Comparison of ENCODE assay signal across 14 cellular contexts in genomic region chr3:146277953-146278631, GRCh38. TPM values are rescaled to one million over a fixed set of nuclear protein-coding genes. Genes with fewer than 3 reads are reported as not detected.
DNase-seq lines count a peak whose midpoint lies in the region; ATAC-seq and TF ChIP-seq lines count a peak whose summit lies in the region.
"Had no signal": no experiment of that assay in that cellular context is flagged by ENCODE, and none has a peak within 500 bp of the region (broad histone marks: within the 10 kb centered on the region; RNA-seq: fewer than 3 reads in every experiment).

No MANE protein-coding gene starts in this region.

- no peaks in the 10 kb centered on the region for H4K20me1 ChIP-seq in fibroblast of lung (ENCODE audit: control insufficient read depth, extremely low read depth, insufficient read depth, low read length)

- DNase-seq in AG04449 (ENCODE audit: low read depth, low spot score) (peak; percentile 65), RWPE1 (ENCODE audit: low spot score) (peak; percentile 2), fibroblast of lung (ENCODE audit: low read depth in 2 of 2) (peak; percentile 94 to 97), non-pigmented ciliary epithelial cell (ENCODE audit: low read depth) (peak; percentile 70), NCI-H2029 treated with DMSO at 0.1 percent for 48 hours (lab: John Stamatoyannopoulos, UW) (no peak)
- DNase-seq in activated naive CD4-positive, alpha-beta T cell treated with anti-CD3 and anti-CD28 coated beads, Interleukin-2, amount 10 ng/mL, durations not matched to agents 7 days and 5 days = no peak
- DNase-seq: activated T-cell treated with anti-CD3 and anti-CD28 coated beads, Interleukin-2, amount 50 U/mL, for 1 hour; AML-193; dorsolateral prefrontal cortex; GF-D8; NCI-H1417 treated with DMSO at 0.1 percent for 48 hours had no signal

- H3K4me1 Mint-ChIP-seq in activated naive CD4-positive, alpha-beta T cell treated with anti-CD3 and anti-CD28 coated beads, Interleukin-2, amount 10 ng/mL, durations not matched to agents 7 days and 5 days = no peaks in the 10 kb centered on the region

- H3K27ac ChIP-seq in RWPE1 (no peak overlapping the region), fibroblast of lung (ENCODE audit: insufficient read depth, low read length) (no peak overlapping the region)
- H3K27ac ChIP-seq: dorsolateral prefrontal cortex, prostate gland had no signal

- no peaks in the 10 kb centered on the region for H3K79me2 ChIP-seq in fibroblast of lung (ENCODE audit: control insufficient read depth, insufficient read depth, low read length)

- no peak for TF ChIP-seq CTCF in AG04449 (IDR thresholded peaks at IDR 0.05; ENCODE audit: insufficient read depth, low read length, missing control alignments)
- TF ChIP-seq CTCF in RWPE1 (conservative IDR thresholded peaks at IDR 0.05; ENCODE audit: low read depth) = no peak
- TF ChIP-seq CTCF in fibroblast of lung (conservative IDR thresholded peaks at IDR 0.05 in 1 of 2, IDR thresholded peaks at IDR 0.05 in 1 of 2; ENCODE audit: low read depth in 1 of 2, low read length in 2 of 2) = no peak

- no peak overlapping the region for H3K27ac Mint-ChIP-seq in activated naive CD4-positive, alpha-beta T cell treated with anti-CD3 and anti-CD28 coated beads, Interleukin-2, amount 10 ng/mL, durations not matched to agents 7 days and 5 days

- H3K27me3 Mint-ChIP-seq in activated naive CD4-positive, alpha-beta T cell treated with anti-CD3 and anti-CD28 coated beads, Interleukin-2, amount 10 ng/mL, durations not matched to agents 7 days and 5 days = no peaks in the 10 kb centered on the region

- H3K4me1 ChIP-seq in fibroblast of lung (ENCODE audit: control insufficient read depth, extremely low read depth, insufficient read depth, low read length) = no peaks in the 10 kb centered on the region
- H3K4me1 ChIP-seq: prostate gland had no signal

- H3K4me3 Mint-ChIP-seq in activated naive CD4-positive, alpha-beta T cell treated with anti-CD3 and anti-CD28 coated beads, Interleukin-2, amount 10 ng/mL, durations not matched to agents 7 days and 5 days = no peak overlapping the region

- no peak overlapping the region for H2AFZ ChIP-seq in fibroblast of lung (ENCODE audit: low read length)

- H3K4me3 ChIP-seq in AG04449 (ENCODE audit: low read depth, low read length) = no peak overlapping the region
- H3K4me3 ChIP-seq in fibroblast of lung (replicated peaks in 1 of 4; ENCODE audit: control extremely low read depth in 1 of 4, insufficient read depth in 1 of 4, low read depth in 3 of 4, low read length in 4 of 4) = no peak overlapping the region
- H3K4me3 ChIP-seq: dorsolateral prefrontal cortex, prostate gland had no signal

- no peaks in the 10 kb centered on the region for H3K27me3 ChIP-seq in fibroblast of lung (ENCODE audit: control insufficient read depth, insufficient read depth, low read length)
- H3K27me3 ChIP-seq: dorsolateral prefrontal cortex had no signal

- H3K9me3 ChIP-seq in fibroblast of lung (ENCODE audit: control insufficient read depth, insufficient read depth, low read depth, low read length) = no peaks in the 10 kb centered on the region
- H3K9me3 ChIP-seq: prostate gland had no signal

- CTCF ChIA-PET in AG04449 (lab: Yijun Ruan, JAX) = no interaction called here
- CTCF ChIA-PET in RWPE1 (lab: Yijun Ruan, JAX) = interaction anchor here (0.6 kb wide), 1 partner anchor 526 kb away, joined by 3 read pairs; no protein-coding TSS in a partner anchor
- CTCF ChIA-PET in activated naive CD4-positive, alpha-beta T cell treated with anti-CD3 and anti-CD28 coated beads, Interleukin-2, amount 10 ng/mL, durations not matched to agents 7 days and 5 days (lab: Charles Lee) = no interaction called here

- H3K9ac ChIP-seq in fibroblast of lung (ENCODE audit: insufficient read depth, low read length) = no peak overlapping the region

- ATAC-seq in GM21737 (IDR thresholded peaks at IDR 0.05; ENCODE audit: unreplicated experiment) (no peak), HG03159 (IDR thresholded peaks at IDR 0.05; ENCODE audit: unreplicated experiment) (no peak)

- no peaks in the 10 kb centered on the region for H3K9me3 Mint-ChIP-seq in activated naive CD4-positive, alpha-beta T cell treated with anti-CD3 and anti-CD28 coated beads, Interleukin-2, amount 10 ng/mL, durations not matched to agents 7 days and 5 days

- H3K36me3 ChIP-seq in fibroblast of lung (ENCODE audit: control insufficient read depth, insufficient read depth, low read length) = no peaks in the 10 kb centered on the region
- H3K36me3 ChIP-seq: prostate gland had no signal

- no peaks in the 10 kb centered on the region for H3K36me3 Mint-ChIP-seq in activated naive CD4-positive, alpha-beta T cell treated with anti-CD3 and anti-CD28 coated beads, Interleukin-2, amount 10 ng/mL, durations not matched to agents 7 days and 5 days

- H3K4me2 ChIP-seq in fibroblast of lung (ENCODE audit: extremely low read depth, insufficient read depth, low read length) = no peak overlapping the region

- POLR2A ChIA-PET in AG04449 (lab: Yijun Ruan, JAX) (no interaction called here), RWPE1 (lab: Yijun Ruan, JAX; ENCODE audit: low non-redundant PET) (no interaction called here)

RNA-seq across cellular contexts. Expression of gene PLSCR4, which starts 27.2 kb away (rescaled TPM):
- 25.7 and 36.7 TPM in 2 replicates for total RNA-seq in fibroblast of lung
- 27.4 and 57.6 TPM in 2 replicates for polyA plus RNA-seq in fibroblast of lung
- 14.4 and 25.8 TPM in 2 replicates for polyA plus RNA-seq in fibroblast of lung (2012)
- polyA minus RNA-seq in fibroblast of lung (ENCODE audit: low replicate concordance) = 29.0 and 32.4 TPM in 2 replicates

Comparison
In these comparisons a context has a peak if more than half of its experiments do, and no peak if none do; other contexts are left out.
1. DNase-seq: peak in AG04449 (single experiment), RWPE1 (single experiment), fibroblast of lung (2 of 2) and non-pigmented ciliary epithelial cell (single experiment); none in activated naive CD4-positive, alpha-beta T cell treated with anti-CD3 and anti-CD28 coated beads, Interleukin-2, amount 10 ng/mL, durations not matched to agents 7 days and 5 days (single experiment) and NCI-H2029 treated with DMSO at 0.1 percent for 48 hours (single experiment).